Comparison of ENCODE assay signal across 16 cellular contexts in the genomic region with DNA sequence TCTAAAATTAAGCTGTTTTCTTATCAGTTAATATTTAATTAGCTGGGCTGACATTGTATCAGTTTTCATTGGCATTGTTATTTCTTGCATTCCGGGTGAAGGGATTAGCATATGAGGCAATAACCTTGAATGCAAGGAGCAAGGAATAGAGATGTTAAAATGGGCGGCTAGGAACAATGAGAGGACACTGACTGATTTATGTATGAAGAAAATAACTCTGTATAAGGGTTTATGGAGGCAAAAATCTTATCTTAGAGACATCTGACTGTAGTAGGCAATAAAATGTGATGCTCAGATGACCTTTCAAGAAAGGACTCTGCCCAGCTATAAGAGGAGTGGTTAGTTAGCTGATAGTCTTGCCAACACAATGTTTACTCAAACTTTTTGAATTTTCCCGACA.
DNase-seq lines count a peak whose midpoint lies in the region; ATAC-seq and TF ChIP-seq lines count a peak whose summit lies in the region.
"Had no signal": no experiment of that assay in that cellular context is flagged by ENCODE, and none has a peak within 500 bp of the region (broad histone marks: within the 10 kb centered on the region; RNA-seq: fewer than 3 reads in every experiment).

No MANE protein-coding gene starts in this region.

- H2BK15ac ChIP-seq in mesendoderm (replicated peaks; ENCODE audit: low read depth) = no peak overlapping the region

- H3K79me2 ChIP-seq in hepatocyte = no peaks in the 10 kb centered on the region
- H3K79me2 ChIP-seq in mesendoderm (ENCODE audit: control insufficient read depth, insufficient read depth, low read length) = no peaks in the 10 kb centered on the region

- H3K27ac ChIP-seq in hepatocyte = no peak overlapping the region
- no peak overlapping the region for H3K27ac ChIP-seq in mesendoderm (ENCODE audit: low read depth, low read length)
- no peak overlapping the region for H3K27ac ChIP-seq in stomach
- H3K27ac ChIP-seq: A549, BLaER1 had no signal

- no peak overlapping the region for H2AK5ac ChIP-seq in mesendoderm (ENCODE audit: low read length)

- peaks cover 19% of the 10 kb centered on the region for H3K4me1 ChIP-seq in HAP-1
- H3K4me1 ChIP-seq in hepatocyte (ENCODE audit: insufficient read depth) = no peaks in the 10 kb centered on the region
- no peaks in the 10 kb centered on the region for H3K4me1 ChIP-seq in mucosa of descending colon (ENCODE audit: low read depth)
- H3K4me1 ChIP-seq in mesendoderm (ENCODE audit: control insufficient read depth, low read depth, low read length) = no peaks in the 10 kb centered on the region
- H3K4me1 ChIP-seq in stomach = no peaks in the 10 kb centered on the region
- H3K4me1 ChIP-seq: A549, BLaER1 had no signal

- no peaks in the 10 kb centered on the region; the same call in none of the 2 replicates for H3K9me3 ChIP-seq in HAP-1
- H3K9me3 ChIP-seq in hepatocyte (ENCODE audit: low read depth) = no peaks in the 10 kb centered on the region
- no peaks in the 10 kb centered on the region for H3K9me3 ChIP-seq in mucosa of descending colon
- no peaks in the 10 kb centered on the region for H3K9me3 ChIP-seq in stomach
- H3K9me3 ChIP-seq: A549, BLaER1 had no signal

- 43% methylated on average over 3 of the region's 3 CpGs for WGBS in hepatocyte (ENCODE audit: low lambda C conversion rate, missing lambda C conversion rate)
- WGBS in mesendoderm (ENCODE audit: extremely low coverage, insufficient coverage, low lambda C conversion rate) = no CpG with 5 or more reads among the region's 3 CpGs
- 31 to 52% (median 39%) methylated on average over 3 of the region's 3 CpGs for WGBS in stomach, 5 donors

- TF ChIP-seq CTCF in hepatocyte (IDR thresholded peaks at IDR 0.05; ENCODE audit: poor library complexity) = no peak
- TF ChIP-seq CTCF in mucosa of descending colon (IDR thresholded peaks at IDR 0.05) = no peak
- no peak for TF ChIP-seq CTCF in stomach (IDR thresholded peaks at IDR 0.05)

- H3K79me1 ChIP-seq in mesendoderm (ENCODE audit: low read length) = no peaks in the 10 kb centered on the region

- no peak overlapping the region for H3K9ac ChIP-seq in mesendoderm (ENCODE audit: low read length)
- H3K9ac ChIP-seq: BLaER1 had no signal

- TF ChIP-seq POLR2A in stomach (IDR thresholded peaks at IDR 0.05) = no peak

- intact Hi-C loops in mucosa of descending colon (cut with DNase I, micrococcal nuclease) (no loop called here), stomach (cut with DNase I; ENCODE audit: low total_unique reads) (no loop called here)

- no peak overlapping the region for H3K23ac ChIP-seq in mesendoderm (ENCODE audit: low read length)

- in situ Hi-C loops in HAP-1 (cut with MboI; ENCODE audit: low sequenced_read_pairs) = no loop called here

- H3K56ac ChIP-seq in mesendoderm (ENCODE audit: low read length) = no peak overlapping the region

- H4K20me1 ChIP-seq in hepatocyte (ENCODE audit: insufficient read depth, poor library complexity, severe bottlenecking) = no peaks in the 10 kb centered on the region
- H4K20me1 ChIP-seq: BLaER1 had no signal

- no peak overlapping the region for H2AFZ ChIP-seq in hepatocyte

- H3K4me2 ChIP-seq in hepatocyte (no peak overlapping the region), mesendoderm (ENCODE audit: low read length) (no peak overlapping the region)
- H3K4me2 ChIP-seq: A549, BLaER1 had no signal

- H3K27me3 ChIP-seq in HAP-1 (ENCODE audit: low read depth) = no peaks in the 10 kb centered on the region
- no peaks in the 10 kb centered on the region for H3K27me3 ChIP-seq in hepatocyte
- H3K27me3 ChIP-seq in mesendoderm (ENCODE audit: insufficient read depth, low read length, poor library complexity) = no peaks in the 10 kb centered on the region
- H3K27me3 ChIP-seq in stomach = no peaks in the 10 kb centered on the region
- H3K27me3 ChIP-seq: BLaER1 had no signal

- H3K9me2 ChIP-seq in hepatocyte (replicated peaks; ENCODE audit: insufficient read depth) = no peaks in the 10 kb centered on the region

- H3K36me3 ChIP-seq in HAP-1 (replicated peaks) = no peaks in the 10 kb centered on the region
- no peaks in the 10 kb centered on the region for H3K36me3 ChIP-seq in hepatocyte (replicated peaks; ENCODE audit: insufficient read depth, low read depth)
- no peaks in the 10 kb centered on the region for H3K36me3 ChIP-seq in mucosa of descending colon (ENCODE audit: low read depth)
- no peaks in the 10 kb centered on the region for H3K36me3 ChIP-seq in mesendoderm (ENCODE audit: control insufficient read depth, insufficient read depth, low read length)
- no peaks in the 10 kb centered on the region for H3K36me3 ChIP-seq in stomach
- H3K36me3 ChIP-seq: BLaER1 had no signal

- H2BK5ac ChIP-seq in mesendoderm (ENCODE audit: low read length) = no peak overlapping the region

- no peak overlapping the region for H2BK120ac ChIP-seq in mesendoderm (ENCODE audit: low read depth, low read length)

- ATAC-seq in mucosa of descending colon = peak; percentile 78
- ATAC-seq: A549, HCT116 had no signal

- no peak overlapping the region for H3K18ac ChIP-seq in mesendoderm (ENCODE audit: low read length)

- no peak overlapping the region for H4K5ac ChIP-seq in mesendoderm (ENCODE audit: low read length)

- H4K8ac ChIP-seq in mesendoderm (ENCODE audit: low read depth, low read length) = no peak overlapping the region

- H3K4me3 ChIP-seq in HAP-1 (no peak overlapping the region), hepatocyte (no peak overlapping the region), mucosa of descending colon (no peak overlapping the region), mesendoderm (ENCODE audit: low read length) (no peak overlapping the region), stomach (no peak overlapping the region)
- H3K4me3 ChIP-seq: A549, BLaER1 had no signal

- TF ChIP-seq EP300 in stomach (IDR thresholded peaks at IDR 0.05) = no peak

- H3K4ac ChIP-seq in mesendoderm (ENCODE audit: low read depth, low read length) = no peak overlapping the region

- DNase-seq in HAP-1 (ENCODE audit: low spot score in 2 of 2) (peak; percentile 46 to 96), hepatocyte (ENCODE audit: low spot score) (peak; percentile 4), mucosa of descending colon (peak in 1 of 3 donors; percentile 4), mesendoderm (no peak), NOMO-1 treated with dmso at 0.1 percent for 144 hours (lab: John Stamatoyannopoulos, UW; ENCODE audit: unreplicated experiment) (no peak), NCI-H2171 (lab: John Stamatoyannopoulos, UW) (no peak), stomach (no peak)
- DNase-seq: CD4-positive, alpha-beta memory T cell; DMS153; DMS79; GDM1; HFFc6; KG1 had no signal

Comparison
In these comparisons a context has a peak if more than half of its experiments do, and no peak if none do; other contexts are left out.
1. DNase-seq: peak in HAP-1 (2 of 2) and hepatocyte (single experiment); none in mesendoderm (single experiment), NOMO-1 treated with dmso at 0.1 percent for 144 hours (single experiment), NCI-H2171 (single experiment) and stomach (single experiment).